8 cellular contexts compared by ENCODE assay signal in the genomic region with DNA sequence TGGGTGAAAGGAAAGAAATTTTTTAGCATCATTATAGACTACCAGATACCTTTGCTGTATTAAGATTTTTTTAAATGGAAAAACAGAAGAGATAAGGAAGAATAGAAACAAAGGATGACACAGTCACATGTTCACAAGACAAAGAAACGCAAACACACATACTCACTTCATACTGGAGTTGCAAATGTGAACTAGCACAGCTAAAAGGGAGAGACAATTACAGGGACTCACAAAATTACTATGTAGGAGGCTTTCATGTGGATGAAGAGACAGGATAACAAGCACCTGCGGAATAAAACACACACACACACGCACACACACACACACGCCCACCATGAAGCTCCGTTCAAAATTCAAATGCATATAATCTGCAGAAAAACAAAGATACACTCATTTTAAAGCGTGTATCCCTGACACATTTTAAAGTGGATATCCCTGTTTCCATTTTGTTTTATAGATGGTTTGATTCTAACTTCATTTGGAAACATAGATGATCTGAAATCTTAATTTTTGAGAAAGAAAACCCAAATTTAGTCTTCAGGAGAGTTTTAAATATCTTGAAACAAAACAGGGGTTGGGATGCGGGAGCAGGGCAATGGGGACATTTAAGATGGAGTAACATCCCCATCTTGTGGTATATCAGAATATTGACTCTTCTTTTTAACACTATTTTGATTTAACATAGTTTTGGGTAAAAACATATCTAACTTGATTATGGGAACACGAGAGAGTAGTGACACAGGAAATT. TPM values are rescaled to one million over a fixed set of nuclear protein-coding genes. Genes with fewer than 3 reads are reported as not detected.
DNase-seq lines count a peak whose midpoint lies in the region; ATAC-seq and TF ChIP-seq lines count a peak whose summit lies in the region.

No MANE protein-coding gene starts in this region.

- no peak for DNase-seq in activated naive CD8-positive, alpha-beta T cell treated with anti-CD3 and anti-CD28 coated beads, Interleukin-2, amount 50 U/mL, for 24 hours
- no peak for DNase-seq in activated naive CD8-positive, alpha-beta T cell treated with anti-CD3 and anti-CD28 coated beads for 36 hours
- peak; percentile 50 for DNase-seq in NOMO-1 treated with DMSO at 0.1 percent for 48 hours (lab: John Stamatoyannopoulos, UW; ENCODE audit: unreplicated experiment)
- peak; percentile 27 to 52 for DNase-seq in dermis microvascular lymphatic vessel endothelial cell (ENCODE audit: low read depth in 2 of 2)
- no peak for DNase-seq in lung (ENCODE audit: low spot score)
- no peak for DNase-seq in effector CD8-positive, alpha-beta T cell (lab: John Stamatoyannopoulos, UW)
- no peak for DNase-seq in anterior cingulate cortex (lab: John Stamatoyannopoulos, UW)

- no peak overlapping the region for H3K4me3 Mint-ChIP-seq in activated naive CD8-positive, alpha-beta T cell treated with anti-CD3 and anti-CD28 coated beads, Interleukin-2, amount 50 U/mL, for 24 hours
- no peak overlapping the region for H3K4me3 Mint-ChIP-seq in activated naive CD8-positive, alpha-beta T cell treated with anti-CD3 and anti-CD28 coated beads for 36 hours

- H3K4me3 ChIP-seq in lung: no peak overlapping the region

- peak; percentile 33 for TF ChIP-seq CTCF in lung (IDR thresholded peaks at IDR 0.05; ENCODE audit: control extremely low read depth, extremely low read depth)

- peaks cover 13% of the 10 kb centered on the region for H3K4me1 Mint-ChIP-seq in activated naive CD8-positive, alpha-beta T cell treated with anti-CD3 and anti-CD28 coated beads, Interleukin-2, amount 50 U/mL, for 24 hours
- peaks cover 6% of the 10 kb centered on the region for H3K4me1 Mint-ChIP-seq in activated naive CD8-positive, alpha-beta T cell treated with anti-CD3 and anti-CD28 coated beads for 36 hours

- H3K36me3 Mint-ChIP-seq in activated naive CD8-positive, alpha-beta T cell treated with anti-CD3 and anti-CD28 coated beads, Interleukin-2, amount 50 U/mL, for 24 hours (ENCODE audit: low read depth): no peaks in the 10 kb centered on the region
- no peaks in the 10 kb centered on the region for H3K36me3 Mint-ChIP-seq in activated naive CD8-positive, alpha-beta T cell treated with anti-CD3 and anti-CD28 coated beads for 36 hours

- H3K27ac ChIP-seq in lung (ENCODE audit: low read depth in 1 of 2, low read length in 1 of 2): no peak overlapping the region

- H3K9me3 ChIP-seq in lung (ENCODE audit: control insufficient read depth in 2 of 2, insufficient read depth in 1 of 2, low read length in 1 of 2): no peaks in the 10 kb centered on the region

- peaks cover 37% of the 10 kb centered on the region for H3K27me3 Mint-ChIP-seq in activated naive CD8-positive, alpha-beta T cell treated with anti-CD3 and anti-CD28 coated beads, Interleukin-2, amount 50 U/mL, for 24 hours
- peaks cover 57% of the 10 kb centered on the region for H3K27me3 Mint-ChIP-seq in activated naive CD8-positive, alpha-beta T cell treated with anti-CD3 and anti-CD28 coated beads for 36 hours

- H3K36me3 ChIP-seq in lung (ENCODE audit: control insufficient read depth in 2 of 2, insufficient read depth in 2 of 2, low read length in 2 of 2): no peaks in the 10 kb centered on the region

- no peaks in the 10 kb centered on the region for H3K27me3 ChIP-seq in lung (ENCODE audit: control insufficient read depth, insufficient read depth)

- 27 to 38% methylated on average over 8 of the region's 8 CpGs for WGBS in lung, 2 donors

- no peaks in the 10 kb centered on the region for H3K4me1 ChIP-seq in lung (ENCODE audit: control insufficient read depth in 2 of 2, insufficient read depth in 2 of 2, low read length in 2 of 2)

- peak; percentile 72 for ATAC-seq in activated naive CD8-positive, alpha-beta T cell treated with anti-CD3 and anti-CD28 coated beads, Interleukin-2, amount 50 U/mL, for 24 hours
- peak; percentile 59 for ATAC-seq in HG03354 (IDR thresholded peaks at IDR 0.05; ENCODE audit: poor library complexity, severe bottlenecking, unreplicated experiment)
- ATAC-seq in lung (ENCODE audit: insufficient read depth, low FRiP score): peak; percentile 79

- H3K9me3 Mint-ChIP-seq in activated naive CD8-positive, alpha-beta T cell treated with anti-CD3 and anti-CD28 coated beads, Interleukin-2, amount 50 U/mL, for 24 hours: no peaks in the 10 kb centered on the region
- H3K9me3 Mint-ChIP-seq in activated naive CD8-positive, alpha-beta T cell treated with anti-CD3 and anti-CD28 coated beads for 36 hours: no peaks in the 10 kb centered on the region

- H3K27ac Mint-ChIP-seq in activated naive CD8-positive, alpha-beta T cell treated with anti-CD3 and anti-CD28 coated beads, Interleukin-2, amount 50 U/mL, for 24 hours: no peak overlapping the region
- no peak overlapping the region for H3K27ac Mint-ChIP-seq in activated naive CD8-positive, alpha-beta T cell treated with anti-CD3 and anti-CD28 coated beads for 36 hours

RNA-seq across cellular contexts. Expression of gene JRKL, which starts 36.7 kb away (rescaled TPM):
- total RNA-seq in activated naive CD8-positive, alpha-beta T cell treated with anti-CD3 and anti-CD28 coated beads for 36 hours: 1 to 10 TPM; 8.5 to 9.7 TPM
- total RNA-seq in dermis microvascular lymphatic vessel endothelial cell (4.2 and 4.3 TPM in 2 replicates), lung (10 to 100 TPM in 1 of 2 donors, 1 to 10 TPM in 1; 9.4 to 20.2 TPM)
- polyA plus RNA-seq in lung: 1 to 10 TPM; 5.1 to 6.5 TPM

RNA-seq across cellular contexts. Expression of gene CCDC82, which starts 36.8 kb away (rescaled TPM):
- 10 to 100 TPM; 25.0 to 28.3 TPM for total RNA-seq in activated naive CD8-positive, alpha-beta T cell treated with anti-CD3 and anti-CD28 coated beads for 36 hours
- total RNA-seq in dermis microvascular lymphatic vessel endothelial cell (11.2 and 13.8 TPM in 2 replicates), lung (10 to 100 TPM; 23.7 to 46.9 TPM)
- 10 to 100 TPM; 16.4 to 34.8 TPM for polyA plus RNA-seq in lung

Comparison
In these comparisons a context has a peak if more than half of its experiments do, and no peak if none do; other contexts are left out.
1. DNase-seq: peak in NOMO-1 treated with DMSO at 0.1 percent for 48 hours (single experiment) and dermis microvascular lymphatic vessel endothelial cell (2 of 2); none in activated naive CD8-positive, alpha-beta T cell treated with anti-CD3 and anti-CD28 coated beads, Interleukin-2, amount 50 U/mL, for 24 hours (single experiment), activated naive CD8-positive, alpha-beta T cell treated with anti-CD3 and anti-CD28 coated beads for 36 hours (single experiment), lung (single experiment), effector CD8-positive, alpha-beta T cell (single experiment) and anterior cingulate cortex (0 of 58).
2. Peak in every context shown above with its lines, with median percentiles within 50 percentile points of each other: ATAC-seq.